Comparison of ENCODE assay signal across 8 cellular contexts in the genomic region with DNA sequence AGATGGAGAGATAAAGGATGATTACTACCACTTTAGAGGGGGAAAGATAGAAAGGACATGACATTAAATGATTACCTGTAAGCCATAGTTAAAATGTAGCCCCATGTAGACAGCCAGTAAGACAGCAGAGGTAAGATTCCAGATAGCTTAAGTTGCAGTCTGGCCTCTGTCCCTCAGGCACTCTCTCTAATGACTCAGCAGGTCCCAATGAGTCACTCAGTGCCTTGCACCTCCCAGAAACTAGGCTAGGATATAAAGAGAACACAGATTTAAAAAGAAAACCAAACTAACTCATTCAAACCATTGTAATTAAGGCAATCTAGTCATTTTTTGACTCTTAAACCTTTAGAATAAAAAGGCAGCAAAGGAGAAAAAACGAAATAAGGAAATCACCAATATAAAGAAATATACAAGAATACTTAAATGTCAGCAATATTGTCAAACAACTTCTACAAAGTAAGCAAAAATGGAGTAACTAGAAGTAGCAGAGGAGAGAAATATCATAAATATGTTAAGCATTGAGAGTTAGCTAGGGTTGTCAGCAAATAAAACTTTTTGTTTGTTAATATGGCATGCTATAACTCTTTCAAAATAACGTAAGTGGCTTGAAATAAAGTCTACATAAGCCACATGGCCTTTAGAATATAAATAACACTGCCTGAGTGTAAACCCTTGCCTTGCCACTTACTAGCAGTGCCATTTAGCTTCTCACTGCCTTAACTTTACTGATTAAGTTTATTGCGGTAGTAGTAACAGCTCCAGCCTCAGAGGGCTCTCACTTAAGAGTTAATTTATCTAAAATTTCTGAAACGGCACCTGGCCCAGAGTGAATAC. TPM values are rescaled to one million over a fixed set of nuclear protein-coding genes. Genes with fewer than 3 reads are reported as not detected.
DNase-seq lines count a peak whose midpoint lies in the region; ATAC-seq and TF ChIP-seq lines count a peak whose summit lies in the region.

No MANE protein-coding gene starts in this region.

- peak; percentile 31 for DNase-seq in SW480 (ENCODE audit: low spot score)
- DNase-seq in left ventricle myocardium inferior = no peak
- DNase-seq in suprapubic skin (ENCODE audit: low spot score in 2 of 2) = no peak
- no peak for DNase-seq in amygdala (lab: John Stamatoyannopoulos, UW)
- no peak for DNase-seq in CD8-positive, alpha-beta memory T cell
- no peak for DNase-seq in activated T-helper 2 cell treated with anti-CD3 and anti-CD28 coated beads, Interferon-gamma antibody, Interleukin-2, Interleukin-4, amounts not matched to agents 10 μg/mL and 5 μg/mL and 100 μg/mL, durations not matched to agents 14 hours and 24 hours and 36 hours (ENCODE audit: low spot score)
- DNase-seq in activated CD4-positive, alpha-beta memory T cell treated with anti-CD3 and anti-CD28 coated beads, Interleukin-2, amount 10 ng/mL, durations not matched to agents 7 days and 5 days = no peak

- ATAC-seq in HG02852 (IDR thresholded peaks at IDR 0.05; ENCODE audit: unreplicated experiment) = peak; percentile 47

- peaks cover 15% of the 10 kb centered on the region for H3K4me1 ChIP-seq in left ventricle myocardium inferior
- peaks cover 17% of the 10 kb centered on the region for H3K4me1 ChIP-seq in suprapubic skin
- H3K4me1 ChIP-seq in CD8-positive, alpha-beta memory T cell (ENCODE audit: insufficient read depth, low read length) = no peaks in the 10 kb centered on the region

- TF ChIP-seq POLR2A in suprapubic skin (IDR thresholded peaks at IDR 0.05) = no peak

- peak overlapping the region; percentile 73 for H3K27ac ChIP-seq in left ventricle myocardium inferior (replicated peaks)
- H3K27ac ChIP-seq in suprapubic skin = peak overlapping the region; percentile 14
- no peak overlapping the region for H3K27ac ChIP-seq in CD8-positive, alpha-beta memory T cell (ENCODE audit: low read depth, low read length)

- H3K9me3 ChIP-seq in left ventricle myocardium inferior (replicated peaks) (peaks cover 19% of the 10 kb centered on the region), suprapubic skin (no peaks in the 10 kb centered on the region)
- no peaks in the 10 kb centered on the region for H3K9me3 ChIP-seq in CD8-positive, alpha-beta memory T cell (ENCODE audit: low read length)

- POLR2A ChIA-PET in CD8-positive, alpha-beta memory T cell (lab: Charles Lee) = no interaction called here
- POLR2A ChIA-PET in activated CD4-positive, alpha-beta memory T cell treated with anti-CD3 and anti-CD28 coated beads, Interleukin-2, amount 10 ng/mL, durations not matched to agents 7 days and 5 days (lab: Charles Lee) = no interaction called here

- peak overlapping the region; percentile 13 for H3K4me3 ChIP-seq in left ventricle myocardium inferior
- H3K4me3 ChIP-seq in suprapubic skin = no peak overlapping the region
- no peak overlapping the region for H3K4me3 ChIP-seq in CD8-positive, alpha-beta memory T cell (ENCODE audit: low read length)

- H3K9me3 Mint-ChIP-seq in CD8-positive, alpha-beta memory T cell = peaks cover 0 to 3% (median 0%) of the 10 kb centered on the region in 5 donors
- H3K9me3 Mint-ChIP-seq in activated T-helper 2 cell treated with anti-CD3 and anti-CD28 coated beads, Interferon-gamma antibody, Interleukin-2, Interleukin-4, amounts not matched to agents 10 μg/mL and 5 μg/mL and 100 μg/mL, durations not matched to agents 14 hours and 24 hours and 36 hours = no peaks in the 10 kb centered on the region
- no peaks in the 10 kb centered on the region for H3K9me3 Mint-ChIP-seq in activated CD4-positive, alpha-beta memory T cell treated with anti-CD3 and anti-CD28 coated beads, Interleukin-2, amount 10 ng/mL, durations not matched to agents 7 days and 5 days

- H3K27ac Mint-ChIP-seq in CD8-positive, alpha-beta memory T cell = no peak overlapping the region
- no peak overlapping the region for H3K27ac Mint-ChIP-seq in activated T-helper 2 cell treated with anti-CD3 and anti-CD28 coated beads, Interferon-gamma antibody, Interleukin-2, Interleukin-4, amounts not matched to agents 10 μg/mL and 5 μg/mL and 100 μg/mL, durations not matched to agents 14 hours and 24 hours and 36 hours
- no peak overlapping the region for H3K27ac Mint-ChIP-seq in activated CD4-positive, alpha-beta memory T cell treated with anti-CD3 and anti-CD28 coated beads, Interleukin-2, amount 10 ng/mL, durations not matched to agents 7 days and 5 days

- TF ChIP-seq EP300 in suprapubic skin (IDR thresholded peaks at IDR 0.05) = no peak

- H3K4me3 Mint-ChIP-seq in CD8-positive, alpha-beta memory T cell = no peak overlapping the region
- H3K4me3 Mint-ChIP-seq in activated T-helper 2 cell treated with anti-CD3 and anti-CD28 coated beads, Interferon-gamma antibody, Interleukin-2, Interleukin-4, amounts not matched to agents 10 μg/mL and 5 μg/mL and 100 μg/mL, durations not matched to agents 14 hours and 24 hours and 36 hours (ENCODE audit: low read depth) = no peak overlapping the region
- no peak overlapping the region for H3K4me3 Mint-ChIP-seq in activated CD4-positive, alpha-beta memory T cell treated with anti-CD3 and anti-CD28 coated beads, Interleukin-2, amount 10 ng/mL, durations not matched to agents 7 days and 5 days

- H3K27me3 ChIP-seq in left ventricle myocardium inferior (ENCODE audit: low read depth) (no peaks in the 10 kb centered on the region), suprapubic skin (no peaks in the 10 kb centered on the region)
- no peaks in the 10 kb centered on the region for H3K27me3 ChIP-seq in CD8-positive, alpha-beta memory T cell (ENCODE audit: insufficient read depth, low read length, poor library complexity, severe bottlenecking)

- intact Hi-C loops in left ventricle myocardium inferior (cut with micrococcal nuclease) = no loop called here
- intact Hi-C loops in activated T-helper 2 cell treated with anti-CD3 and anti-CD28 coated beads, Interferon-gamma antibody, Interleukin-2, Interleukin-4, amounts not matched to agents 10 μg/mL and 5 μg/mL and 100 μg/mL, durations not matched to agents 14 hours and 24 hours and 36 hours (cut with micrococcal nuclease) = no loop called here

- H3K27me3 Mint-ChIP-seq in CD8-positive, alpha-beta memory T cell = peaks cover 0 to 1% of the 10 kb centered on the region in 2 donors
- H3K27me3 Mint-ChIP-seq in activated T-helper 2 cell treated with anti-CD3 and anti-CD28 coated beads, Interferon-gamma antibody, Interleukin-2, Interleukin-4, amounts not matched to agents 10 μg/mL and 5 μg/mL and 100 μg/mL, durations not matched to agents 14 hours and 24 hours and 36 hours (ENCODE audit: low read depth) = no peaks in the 10 kb centered on the region
- H3K27me3 Mint-ChIP-seq in activated CD4-positive, alpha-beta memory T cell treated with anti-CD3 and anti-CD28 coated beads, Interleukin-2, amount 10 ng/mL, durations not matched to agents 7 days and 5 days = no peaks in the 10 kb centered on the region

- TF ChIP-seq CTCF in left ventricle myocardium inferior (IDR thresholded peaks at IDR 0.05; ENCODE audit: borderline replicate concordance) (no peak), suprapubic skin (IDR thresholded peaks at IDR 0.05) (no peak)

- H3K36me3 Mint-ChIP-seq in CD8-positive, alpha-beta memory T cell = no peaks in the 10 kb centered on the region
- H3K36me3 Mint-ChIP-seq in activated T-helper 2 cell treated with anti-CD3 and anti-CD28 coated beads, Interferon-gamma antibody, Interleukin-2, Interleukin-4, amounts not matched to agents 10 μg/mL and 5 μg/mL and 100 μg/mL, durations not matched to agents 14 hours and 24 hours and 36 hours (ENCODE audit: low read depth) = no peaks in the 10 kb centered on the region
- no peaks in the 10 kb centered on the region for H3K36me3 Mint-ChIP-seq in activated CD4-positive, alpha-beta memory T cell treated with anti-CD3 and anti-CD28 coated beads, Interleukin-2, amount 10 ng/mL, durations not matched to agents 7 days and 5 days (ENCODE audit: low read depth)

- H3K4me1 Mint-ChIP-seq in CD8-positive, alpha-beta memory T cell = no peaks in the 10 kb centered on the region
- no peaks in the 10 kb centered on the region for H3K4me1 Mint-ChIP-seq in activated T-helper 2 cell treated with anti-CD3 and anti-CD28 coated beads, Interferon-gamma antibody, Interleukin-2, Interleukin-4, amounts not matched to agents 10 μg/mL and 5 μg/mL and 100 μg/mL, durations not matched to agents 14 hours and 24 hours and 36 hours (ENCODE audit: low read depth)
- no peaks in the 10 kb centered on the region for H3K4me1 Mint-ChIP-seq in activated CD4-positive, alpha-beta memory T cell treated with anti-CD3 and anti-CD28 coated beads, Interleukin-2, amount 10 ng/mL, durations not matched to agents 7 days and 5 days

- CTCF ChIA-PET in CD8-positive, alpha-beta memory T cell (lab: Charles Lee) = no interaction called here
- CTCF ChIA-PET in activated CD4-positive, alpha-beta memory T cell treated with anti-CD3 and anti-CD28 coated beads, Interleukin-2, amount 10 ng/mL, durations not matched to agents 7 days and 5 days (lab: Charles Lee) = no interaction called here

- 76% methylated on average over 4 of the region's 4 CpGs for WGBS in suprapubic skin

- H3K36me3 ChIP-seq in left ventricle myocardium inferior (peaks cover 37% of the 10 kb centered on the region), suprapubic skin (peaks cover 12% of the 10 kb centered on the region)
- no peaks in the 10 kb centered on the region for H3K36me3 ChIP-seq in CD8-positive, alpha-beta memory T cell (ENCODE audit: insufficient read depth, low read length)

RNA-seq across cellular contexts. Expression of a gene that starts 48.5 kb away (rescaled TPM):
- total RNA-seq in left ventricle myocardium inferior (20.2 TPM), suprapubic skin (10 to 100 TPM; 16.3 to 26.5 (median 18.5) TPM)
- total RNA-seq in CD8-positive, alpha-beta memory T cell = 1 to 10 TPM; 1.0 to 1.2 TPM
- polyA plus RNA-seq in CD8-positive, alpha-beta memory T cell = 0.25 TPM
- 3.8 and 4.5 TPM in 2 replicates for total RNA-seq in activated T-helper 2 cell treated with anti-CD3 and anti-CD28 coated beads, Interferon-gamma antibody, Interleukin-2, Interleukin-4, amounts not matched to agents 10 μg/mL and 5 μg/mL and 100 μg/mL, durations not matched to agents 14 hours and 24 hours and 36 hours
- total RNA-seq in activated CD4-positive, alpha-beta memory T cell treated with anti-CD3 and anti-CD28 coated beads, Interleukin-2, amount 10 ng/mL, durations not matched to agents 7 days and 5 days = 1 to 10 TPM; 2.1 TPM
